Comparison of ENCODE assay signal across 10 cellular contexts in genomic region chr6:138162947-138163569, GRCh38. TPM values are rescaled to one million over a fixed set of nuclear protein-coding genes. Genes with fewer than 3 reads are reported as not detected.
DNase-seq lines count a peak whose midpoint lies in the region; ATAC-seq and TF ChIP-seq lines count a peak whose summit lies in the region.
"Had no signal": no experiment of that assay in that cellular context is flagged by ENCODE, and none has a peak within 500 bp of the region (broad histone marks: within the 10 kb centered on the region; RNA-seq: fewer than 3 reads in every experiment).

No MANE protein-coding gene starts in this region.

- no peak overlapping the region for H3K27ac Mint-ChIP-seq in activated CD8-positive, alpha-beta T cell treated with anti-CD3 and anti-CD28 coated beads, Interleukin-2, amount 10 ng/mL, durations not matched to agents 7 days and 5 days

- H3K36me3 ChIP-seq in left ventricle myocardium inferior (no peaks in the 10 kb centered on the region), lung (ENCODE audit: control insufficient read depth in 2 of 2, insufficient read depth in 2 of 2, low read length in 2 of 2) (no peaks in the 10 kb centered on the region), upper lobe of left lung (no peaks in the 10 kb centered on the region)

- no peak for TF ChIP-seq EP300 in upper lobe of left lung (IDR thresholded peaks at IDR 0.05)

- no peak for ATAC-seq in activated CD8-positive, alpha-beta T cell treated with anti-CD3 and anti-CD28 coated beads, Interleukin-2, amount 10 ng/mL, durations not matched to agents 7 days and 5 days
- ATAC-seq in lung (ENCODE audit: insufficient read depth, low FRiP score) (no peak), upper lobe of left lung (ENCODE audit: low FRiP score in 2 of 2) (no peak), HG02938 (IDR thresholded peaks at IDR 0.05; ENCODE audit: unreplicated experiment) (no peak)

- no peaks in the 10 kb centered on the region for H3K36me3 Mint-ChIP-seq in activated CD8-positive, alpha-beta T cell treated with anti-CD3 and anti-CD28 coated beads, Interleukin-2, amount 10 ng/mL, durations not matched to agents 7 days and 5 days (ENCODE audit: low read depth)

- peaks cover 12% of the 10 kb centered on the region for H3K4me1 Mint-ChIP-seq in activated CD8-positive, alpha-beta T cell treated with anti-CD3 and anti-CD28 coated beads, Interleukin-2, amount 10 ng/mL, durations not matched to agents 7 days and 5 days (ENCODE audit: low read depth)

- H3K9me3 ChIP-seq in left ventricle myocardium inferior (replicated peaks) (no peaks in the 10 kb centered on the region), lung (ENCODE audit: control insufficient read depth in 2 of 2, insufficient read depth in 1 of 2, low read length in 1 of 2) (peaks cover 0 to 2% of the 10 kb centered on the region in 2 donors), upper lobe of left lung (no peaks in the 10 kb centered on the region)

- H3K27me3 Mint-ChIP-seq in activated CD8-positive, alpha-beta T cell treated with anti-CD3 and anti-CD28 coated beads, Interleukin-2, amount 10 ng/mL, durations not matched to agents 7 days and 5 days (ENCODE audit: low read depth): peaks cover 54% of the 10 kb centered on the region

- no peak for TF ChIP-seq CTCF in left ventricle myocardium inferior (IDR thresholded peaks at IDR 0.05; ENCODE audit: borderline replicate concordance)
- no peak for TF ChIP-seq CTCF in lung (IDR thresholded peaks at IDR 0.05; ENCODE audit: control extremely low read depth, extremely low read depth)
- TF ChIP-seq CTCF in upper lobe of left lung (IDR thresholded peaks at IDR 0.05): no peak

- peaks cover 41% of the 10 kb centered on the region for H3K27me3 ChIP-seq in left ventricle myocardium inferior (ENCODE audit: low read depth)
- H3K27me3 ChIP-seq in lung (ENCODE audit: control insufficient read depth, insufficient read depth): no peaks in the 10 kb centered on the region
- peaks cover 0 to 12% (median 1%) of the 10 kb centered on the region in 4 donors for H3K27me3 ChIP-seq in upper lobe of left lung

- intact Hi-C loops in left ventricle myocardium inferior (cut with micrococcal nuclease): no loop called here
- intact Hi-C loops in cardiac septum (cut with DNase I): no loop called here

- H3K4me1 ChIP-seq in left ventricle myocardium inferior (peaks cover 19% of the 10 kb centered on the region), lung (ENCODE audit: control insufficient read depth in 2 of 2, insufficient read depth in 2 of 2, low read length in 2 of 2) (peaks cover 0 to 7% of the 10 kb centered on the region in 2 donors), upper lobe of left lung (peaks cover 14 to 30% (median 16%) of the 10 kb centered on the region in 4 donors)

- POLR2A ChIA-PET in activated CD8-positive, alpha-beta T cell treated with anti-CD3 and anti-CD28 coated beads, Interleukin-2, amount 10 ng/mL, durations not matched to agents 7 days and 5 days (lab: Charles Lee): no interaction called here

- no peak for DNase-seq in left ventricle myocardium inferior
- DNase-seq in cardiac septum (ENCODE audit: low spot score): no peak
- no peak for DNase-seq in activated CD8-positive, alpha-beta T cell treated with anti-CD3 and anti-CD28 coated beads, Interleukin-2, amount 10 ng/mL, durations not matched to agents 7 days and 5 days
- DNase-seq in lung (ENCODE audit: low spot score): no peak
- no peak for DNase-seq in upper lobe of left lung
- DNase-seq in cerebellar nuclear complex (lab: John Stamatoyannopoulos, UW): no peak
- no peak for DNase-seq in NCI-H128 (lab: John Stamatoyannopoulos, UW; ENCODE audit: unreplicated experiment)
- DNase-seq: stimulated activated CD4-positive, alpha-beta T cell treated with anti-CD3 and anti-CD28 coated beads, Interleukin-2, amount 100 ng/mL, for 24 hours had no signal

- H3K4me3 Mint-ChIP-seq in activated CD8-positive, alpha-beta T cell treated with anti-CD3 and anti-CD28 coated beads, Interleukin-2, amount 10 ng/mL, durations not matched to agents 7 days and 5 days: peak overlapping the region; percentile 69

- H3K9me3 Mint-ChIP-seq in activated CD8-positive, alpha-beta T cell treated with anti-CD3 and anti-CD28 coated beads, Interleukin-2, amount 10 ng/mL, durations not matched to agents 7 days and 5 days (ENCODE audit: insufficient read depth): no peaks in the 10 kb centered on the region

- H3K27ac ChIP-seq in left ventricle myocardium inferior (replicated peaks): no peak overlapping the region
- peak overlapping the region in 1 of 2 donors; percentile 89 for H3K27ac ChIP-seq in lung (ENCODE audit: low read depth in 1 of 2, low read length in 1 of 2)
- peak overlapping the region in 2 of 4 donors; percentile 12 to 86 for H3K27ac ChIP-seq in upper lobe of left lung

- WGBS in lung, 2 donors: 68 to 69% methylated on average over 5 of the region's 5 CpGs
- 68 to 73% methylated on average over 5 of the region's 5 CpGs for WGBS in upper lobe of left lung, 2 donors

- no peak for TF ChIP-seq POLR2A in upper lobe of left lung (IDR thresholded peaks at IDR 0.05)

- H3K4me3 ChIP-seq in left ventricle myocardium inferior: peak overlapping the region; percentile 77
- H3K4me3 ChIP-seq in lung: peak overlapping the region; percentile 64
- peak overlapping the region in 3 of 4 donors; percentile 69 to 78 (median 71) for H3K4me3 ChIP-seq in upper lobe of left lung

- CTCF ChIA-PET in activated CD8-positive, alpha-beta T cell treated with anti-CD3 and anti-CD28 coated beads, Interleukin-2, amount 10 ng/mL, durations not matched to agents 7 days and 5 days (lab: Charles Lee): no interaction called here

RNA-seq across cellular contexts. Expression of gene ARFGEF3, which starts 1.3 kb away (rescaled TPM):
- total RNA-seq in left ventricle myocardium inferior: 2.0 TPM
- total RNA-seq in cardiac septum: 9.6 TPM
- total RNA-seq in activated CD8-positive, alpha-beta T cell treated with anti-CD3 and anti-CD28 coated beads, Interleukin-2, amount 10 ng/mL, durations not matched to agents 7 days and 5 days: under 1 TPM; 0.05 to 0.08 TPM
- total RNA-seq in lung: 10 to 100 TPM; 20.5 to 28.1 TPM
- 1 to 10 TPM; 4.7 to 7.6 TPM for polyA plus RNA-seq in lung
- total RNA-seq in upper lobe of left lung: 10 to 100 TPM; 19.8 to 53.6 (median 30.5) TPM

RNA-seq across cellular contexts. Expression of gene PBOV1, which starts 55.2 kb away (rescaled TPM):
- not detected for total RNA-seq in left ventricle myocardium inferior
- total RNA-seq in cardiac septum: not detected
- not detected for total RNA-seq in activated CD8-positive, alpha-beta T cell treated with anti-CD3 and anti-CD28 coated beads, Interleukin-2, amount 10 ng/mL, durations not matched to agents 7 days and 5 days
- total RNA-seq in lung: not detected
- under 1 TPM in 1 of 2 donors, not detected in 1; 0.04 TPM for polyA plus RNA-seq in lung
- not detected for total RNA-seq in upper lobe of left lung
- total RNA-seq: cerebellum had no signal

RNA-seq across cellular contexts. Expression of gene PERP, which starts 55.8 kb away (rescaled TPM):
- total RNA-seq in left ventricle myocardium inferior (53.9 TPM), cardiac septum (59.3 TPM), lung (10 to 100 TPM; 22.4 to 29.1 TPM), upper lobe of left lung (10 to 100 TPM; 13.6 to 69.8 (median 26.1) TPM)
- total RNA-seq in activated CD8-positive, alpha-beta T cell treated with anti-CD3 and anti-CD28 coated beads, Interleukin-2, amount 10 ng/mL, durations not matched to agents 7 days and 5 days: 1 to 10 TPM; 3.8 to 3.9 TPM
- 10 to 100 TPM; 25.8 to 32.6 TPM for polyA plus RNA-seq in lung
